Comparison of ENCODE assay signal across 19 cellular contexts in genomic region chr15:74454764-74455500, GRCh38. TPM values are rescaled to one million over a fixed set of nuclear protein-coding genes. Genes with fewer than 3 reads are reported as not detected.
A peak's percentile ranks its signal among the peaks of the same experiment; 100 is the strongest.
DNase-seq lines count a peak whose midpoint lies in the region; ATAC-seq, FAIRE-seq and TF ChIP-seq lines count a peak whose summit lies in the region.
"Had no signal": no experiment of that assay in that cellular context is flagged by ENCODE, and none has a peak within 500 bp of the region (broad histone marks: within the 10 kb centered on the region; RNA-seq: fewer than 3 reads in every experiment).

No MANE protein-coding gene starts in this region.

- TF ChIP-seq POLR2A in GM12892 (IDR thresholded peaks at IDR 0.05; ENCODE audit: low read depth, low read length) (no peak), right lobe of liver (IDR thresholded peaks at IDR 0.05) (no peak)

- peak overlapping the region; percentile 25 for H3K4me3 Mint-ChIP-seq in activated CD8-positive, alpha-beta T cell treated with anti-CD3 and anti-CD28 coated beads, Interleukin-2, amount 10 ng/mL, durations not matched to agents 7 days and 5 days
- H3K4me3 Mint-ChIP-seq in nephron progenitor cell = no peak overlapping the region

- CTCF ChIA-PET in activated CD8-positive, alpha-beta T cell treated with anti-CD3 and anti-CD28 coated beads, Interleukin-2, amount 10 ng/mL, durations not matched to agents 7 days and 5 days (lab: Charles Lee) = interaction anchor here (1.0 to 3.9 kb wide), 10 partner anchors 16 to 91 kb away, joined by 3 to 22 read pairs (median 8); partner anchors contain the start of gene SEMA7A

- H3K4me3 ChIP-seq in HUES48 (ENCODE audit: low read depth, low read length) = no peak overlapping the region
- no peak overlapping the region for H3K4me3 ChIP-seq in right lobe of liver
- H3K4me3 ChIP-seq: heart right ventricle, left ventricle myocardium inferior, MG63, psoas muscle, upper lobe of left lung had no signal

- peak; percentile 30 for FAIRE-seq in GM12892 (lab: Jason Lieb, UNC)
- FAIRE-seq: endothelial cell of umbilical vein had no signal

- no peaks in the 10 kb centered on the region for H3K9me3 ChIP-seq in HUES48 (ENCODE audit: control insufficient read depth, insufficient read depth, low read length)
- no peaks in the 10 kb centered on the region for H3K9me3 ChIP-seq in right lobe of liver
- H3K9me3 ChIP-seq: heart right ventricle, left ventricle myocardium inferior, MG63, psoas muscle, upper lobe of left lung had no signal

- H3K27me3 Mint-ChIP-seq in activated CD8-positive, alpha-beta T cell treated with anti-CD3 and anti-CD28 coated beads, Interleukin-2, amount 10 ng/mL, durations not matched to agents 7 days and 5 days (ENCODE audit: low read depth) = no peaks in the 10 kb centered on the region
- H3K27me3 Mint-ChIP-seq in nephron progenitor cell (ENCODE audit: low read depth, poor library complexity) = peaks cover 3% of the 10 kb centered on the region

- intact Hi-C loops in posterior vena cava (cut with DNase I) (no loop called here), right lobe of liver (cut with DNase I) (no loop called here)

- no peak for ATAC-seq in activated CD8-positive, alpha-beta T cell treated with anti-CD3 and anti-CD28 coated beads, Interleukin-2, amount 10 ng/mL, durations not matched to agents 7 days and 5 days
- ATAC-seq in right lobe of liver = no peak
- ATAC-seq: heart right ventricle, PC-3, psoas muscle had no signal

- POLR2A ChIA-PET in activated CD8-positive, alpha-beta T cell treated with anti-CD3 and anti-CD28 coated beads, Interleukin-2, amount 10 ng/mL, durations not matched to agents 7 days and 5 days (lab: Charles Lee) = no interaction called here

- no peaks in the 10 kb centered on the region for H3K9me3 Mint-ChIP-seq in activated CD8-positive, alpha-beta T cell treated with anti-CD3 and anti-CD28 coated beads, Interleukin-2, amount 10 ng/mL, durations not matched to agents 7 days and 5 days (ENCODE audit: insufficient read depth)
- H3K9me3 Mint-ChIP-seq in nephron progenitor cell = no peaks in the 10 kb centered on the region

- H3K27ac Mint-ChIP-seq in activated CD8-positive, alpha-beta T cell treated with anti-CD3 and anti-CD28 coated beads, Interleukin-2, amount 10 ng/mL, durations not matched to agents 7 days and 5 days = peak overlapping the region; percentile 82
- H3K27ac Mint-ChIP-seq in nephron progenitor cell = peak overlapping the region; percentile 77

- H3K4me1 ChIP-seq in HUES48 (ENCODE audit: control insufficient read depth, insufficient read depth, low read length) = no peaks in the 10 kb centered on the region
- no peaks in the 10 kb centered on the region for H3K4me1 ChIP-seq in right lobe of liver

- peaks cover 52% of the 10 kb centered on the region for H3K36me3 Mint-ChIP-seq in activated CD8-positive, alpha-beta T cell treated with anti-CD3 and anti-CD28 coated beads, Interleukin-2, amount 10 ng/mL, durations not matched to agents 7 days and 5 days (ENCODE audit: low read depth)
- H3K36me3 Mint-ChIP-seq in nephron progenitor cell (ENCODE audit: low read depth) = peaks cover 55% of the 10 kb centered on the region

- TF ChIP-seq CTCF in nephron progenitor cell (IDR thresholded peaks at IDR 0.05) = no peak
- no peak for TF ChIP-seq CTCF in right lobe of liver (IDR thresholded peaks at IDR 0.05)

- no peaks in the 10 kb centered on the region for H3K27me3 ChIP-seq in HUES48 (ENCODE audit: control insufficient read depth, insufficient read depth, low read length)
- H3K27me3 ChIP-seq in right lobe of liver = no peaks in the 10 kb centered on the region
- H3K27me3 ChIP-seq: heart right ventricle, MG63, upper lobe of left lung had no signal

- H3K36me3 ChIP-seq in HUES48 (ENCODE audit: control insufficient read depth, insufficient read depth, low read length) = peaks cover 47% of the 10 kb centered on the region
- H3K36me3 ChIP-seq in right lobe of liver = peaks cover 0 to 51% (median 4%) of the 10 kb centered on the region in 4 donors

- DNase-seq in GM12892 (ENCODE audit: insufficient read length) (no peak), nephron progenitor cell (no peak), posterior vena cava (ENCODE audit: low spot score) (no peak), NAMALWA (ENCODE audit: low spot score) (no peak), right lobe of liver (no peak)
- DNase-seq in activated CD8-positive, alpha-beta T cell treated with anti-CD3 and anti-CD28 coated beads, Interleukin-2, amount 10 ng/mL, durations not matched to agents 7 days and 5 days = no peak
- DNase-seq: DMS79 treated with DMSO at 0.1 percent for 48 hours, HCEC 1CT, heart right ventricle, left ventricle myocardium inferior, MG63, midbrain, NCI-H82, PC-3, psoas muscle, SIG-M5, upper lobe of left lung had no signal

- no peak overlapping the region for H3K9ac ChIP-seq in HUES48 (ENCODE audit: low read depth, low read length)

- peak overlapping the region; percentile 0 for H3K27ac ChIP-seq in HUES48 (ENCODE audit: low read depth, low read length)
- H3K27ac ChIP-seq in right lobe of liver = no peak overlapping the region
- H3K27ac ChIP-seq: left ventricle myocardium inferior, psoas muscle had no signal

- peaks cover 44% of the 10 kb centered on the region for H3K4me1 Mint-ChIP-seq in activated CD8-positive, alpha-beta T cell treated with anti-CD3 and anti-CD28 coated beads, Interleukin-2, amount 10 ng/mL, durations not matched to agents 7 days and 5 days (ENCODE audit: low read depth)
- peaks cover 30% of the 10 kb centered on the region for H3K4me1 Mint-ChIP-seq in nephron progenitor cell

RNA-seq across cellular contexts. Expression of gene UBL7, which starts 6.0 kb away (rescaled TPM):
- polyA plus RNA-seq in GM12892 (2012; ENCODE audit: missing spikeins) = 62.5 TPM
- 10 to 100 TPM; 60.8 to 71.4 TPM for total RNA-seq in activated CD8-positive, alpha-beta T cell treated with anti-CD3 and anti-CD28 coated beads, Interleukin-2, amount 10 ng/mL, durations not matched to agents 7 days and 5 days
- 10 to 100 TPM; 24.8 to 25.9 TPM for total RNA-seq in posterior vena cava
- 10 to 100 TPM; 14.8 to 38.0 (median 17.3) TPM for total RNA-seq in right lobe of liver

RNA-seq across cellular contexts. Expression of gene SEMA7A, which starts 21.2 kb away (rescaled TPM):
- polyA plus RNA-seq in GM12892 (2012; ENCODE audit: missing spikeins) = 61.4 TPM
- total RNA-seq in activated CD8-positive, alpha-beta T cell treated with anti-CD3 and anti-CD28 coated beads, Interleukin-2, amount 10 ng/mL, durations not matched to agents 7 days and 5 days = 10 to 100 TPM; 16.1 to 16.9 TPM
- 1 to 10 TPM; 1.2 to 2.0 TPM for total RNA-seq in posterior vena cava
- total RNA-seq in right lobe of liver = 1 to 10 TPM in 3 of 6 experiments, under 1 TPM in 3; 0.42 to 2.4 (median 1.1) TPM

Comparison
In these comparisons a context has a peak if more than half of its experiments do, and no peak if none do; other contexts are left out.
1. RNA of gene SEMA7A, which starts 21.2 kb away (total RNA-seq): 16.1 to 16.9 TPM in activated CD8-positive, alpha-beta T cell treated with anti-CD3 and anti-CD28 coated beads, Interleukin-2, amount 10 ng/mL, durations not matched to agents 7 days and 5 days; 1.2 to 2.0 TPM in posterior vena cava and 0.42 to 2.4 TPM in right lobe of liver; every median in the first group is over 4 times any median in the second.